In the genomic region with DNA sequence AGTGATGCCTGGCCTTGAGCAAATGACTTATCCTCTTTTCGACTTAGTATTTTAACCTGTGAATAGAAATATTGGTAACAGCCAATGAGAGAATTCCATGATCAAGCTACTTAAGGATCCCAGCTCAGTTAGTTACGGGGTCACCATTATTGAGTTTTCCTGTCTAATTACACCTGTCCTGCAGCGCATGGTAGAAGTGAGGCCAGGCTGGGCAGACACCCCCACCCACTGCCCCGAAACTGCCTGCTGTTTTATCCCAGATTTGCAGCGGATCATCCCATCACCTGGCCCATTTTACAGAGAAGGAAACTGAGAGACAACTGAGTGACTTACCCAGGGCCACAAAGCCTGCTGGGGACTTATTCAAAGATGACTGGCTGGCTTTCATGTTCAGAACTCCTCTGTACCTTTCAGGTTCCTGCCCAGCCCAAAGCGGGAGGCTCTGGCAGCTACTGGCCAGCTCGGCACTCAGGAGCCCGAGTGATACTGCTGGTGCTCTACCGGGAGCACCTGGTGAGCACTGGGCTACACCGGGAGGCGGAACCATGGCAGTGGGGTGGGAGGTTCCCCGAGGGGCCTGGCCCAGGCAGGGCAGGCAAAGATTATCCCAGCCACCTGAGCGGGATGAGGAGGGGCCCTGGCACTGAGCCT, we compare ENCODE assay signal across 9 cellular contexts. TPM values are rescaled to one million over a fixed set of nuclear protein-coding genes. Genes with fewer than 3 reads are reported as not detected.
A peak's percentile ranks its signal among the peaks of the same experiment; 100 is the strongest.
DNase-seq lines count a peak whose midpoint lies in the region; ATAC-seq and TF ChIP-seq lines count a peak whose summit lies in the region.
"Had no signal": no experiment of that assay in that cellular context is flagged by ENCODE, and none has a peak within 500 bp of the region (broad histone marks: within the 10 kb centered on the region; RNA-seq: fewer than 3 reads in every experiment).

No MANE protein-coding gene starts in this region.

- peaks cover 52% of the 10 kb centered on the region for H3K36me3 ChIP-seq in KOPT-K1 (ENCODE audit: insufficient read depth, low read length)
- H3K36me3 ChIP-seq in muscle layer of duodenum (ENCODE audit: control insufficient read depth in 1 of 2, insufficient read depth in 2 of 2, low read length in 2 of 2), result peaks cover 19 to 63% of the 10 kb centered on the region in 2 donors

- H3K9me3 ChIP-seq in AG04450 (ENCODE audit: control insufficient read depth, insufficient read depth, low read length), result no peaks in the 10 kb centered on the region; the same call in 1 of the 2 replicates
- H3K9me3 ChIP-seq in KOPT-K1 (ENCODE audit: insufficient read depth, low read length, poor library complexity, severe bottlenecking), result no peaks in the 10 kb centered on the region
- no peaks in the 10 kb centered on the region for H3K9me3 ChIP-seq in muscle layer of duodenum (ENCODE audit: control insufficient read depth in 1 of 2, low read length in 2 of 2)

- no peak for TF ChIP-seq CTCF in AG04450 (IDR thresholded peaks at IDR 0.05; ENCODE audit: low read depth, low read length)
- no peak for TF ChIP-seq CTCF in dorsolateral prefrontal cortex (IDR thresholded peaks at IDR 0.05 in 54 of 56, conservative IDR thresholded peaks at IDR 0.05 in 2 of 56; ENCODE audit: low read depth in 1 of 56, partially characterized antibody in 56 of 56)

- intact Hi-C loops in dorsolateral prefrontal cortex (cut with DNase I), result loop anchor here in 1 of 2 donors (2.0 kb wide), 1 partner anchor 99 kb away; a partner anchor contains a TSS

- DNase-seq in AG04450 (ENCODE audit: low read depth, low spot score) (no peak), dorsolateral prefrontal cortex (peak in 2 of 10 donors; percentile 31 to 32), T1000 (lab: John Stamatoyannopoulos, UW) (no peak), germinal center (ENCODE audit: low spot score) (no peak)

- POLR2A ChIA-PET in AG04450 (lab: Yijun Ruan, JAX), result interaction anchor here (0.7 to 1.3 kb wide), 2 partner anchors 10 to 303 kb away, joined by 3 to 6 read pairs; no protein-coding TSS in a partner anchor

- ATAC-seq in GM18907 (IDR thresholded peaks at IDR 0.05; ENCODE audit: unreplicated experiment), result no peak
- no peak for ATAC-seq in HG02840 (IDR thresholded peaks at IDR 0.05; ENCODE audit: low FRiP score, unreplicated experiment)

- H3K4me1 ChIP-seq in muscle layer of duodenum (ENCODE audit: control insufficient read depth in 1 of 2, insufficient read depth in 2 of 2, low read length in 2 of 2), result peaks cover 0 to 25% of the 10 kb centered on the region in 2 donors

- H3K27me3 ChIP-seq in AG04450 (ENCODE audit: control insufficient read depth, insufficient read depth, low read length) (no peaks in the 10 kb centered on the region), dorsolateral prefrontal cortex (no peaks in the 10 kb centered on the region), muscle layer of duodenum (ENCODE audit: low read depth, low read length) (no peaks in the 10 kb centered on the region)

- CTCF ChIA-PET in AG04450 (lab: Charles Lee), result interaction anchor here (0.6 to 3.0 kb wide), 4 partner anchors 9 to 127 kb away, joined by 3 to 37 read pairs (median 4); a partner anchor contains a TSS

- peak overlapping the region; percentile 99 for H3K27ac ChIP-seq in AG04450 (ENCODE audit: low read depth, low read length)
- H3K27ac ChIP-seq in KOPT-K1 (ENCODE audit: low read depth, low read length, poor library complexity, severe bottlenecking), result peak overlapping the region; percentile 91
- H3K27ac ChIP-seq in dorsolateral prefrontal cortex, result peak overlapping the region in 21 of 59 donors; percentile 11 to 99 (median 97)
- peak overlapping the region; percentile 96 for H3K27ac ChIP-seq in muscle layer of duodenum (ENCODE audit: low read length)

- H3K4me3 ChIP-seq in AG04450 (ENCODE audit: low read depth, low read length) (peak overlapping the region; percentile 93), dorsolateral prefrontal cortex (peak overlapping the region in 57 of 59 donors; percentile 65 to 99 (median 93)), muscle layer of duodenum (ENCODE audit: low read depth in 1 of 2, low read length in 2 of 2) (peak overlapping the region; percentile 87 to 97)

RNA-seq across cellular contexts. Expression of a gene that starts 1.4 kb away (rescaled TPM):
- 23.8 and 27.5 TPM in 2 replicates for polyA plus RNA-seq in AG04450 (2011; rRNA removed)
- polyA minus RNA-seq in AG04450 (2011; rRNA and poly(A)+ RNA removed), result 23.4 and 28.7 TPM in 2 replicates
- total RNA-seq in dorsolateral prefrontal cortex, result 10 to 100 TPM; 26.5 to 53.6 (median 39.9) TPM

RNA-seq across cellular contexts. Expression of a gene that starts 3.7 kb away (rescaled TPM):
- 1,553 and 1,822 TPM in 2 replicates for polyA plus RNA-seq in AG04450 (2011; rRNA removed)
- 2,126 and 2,698 TPM in 2 replicates for polyA minus RNA-seq in AG04450 (2011; rRNA and poly(A)+ RNA removed)
- total RNA-seq in dorsolateral prefrontal cortex, result 100 to 1,000 TPM; 509 to 985 (median 862) TPM

RNA-seq across cellular contexts. Expression of a gene that starts 10.9 kb away (rescaled TPM):
- 190 and 279 TPM in 2 replicates for polyA plus RNA-seq in AG04450 (2011; rRNA removed)
- 72.8 and 112 TPM in 2 replicates for polyA minus RNA-seq in AG04450 (2011; rRNA and poly(A)+ RNA removed)
- 10 to 100 TPM; 16.5 to 72.1 (median 33.7) TPM for total RNA-seq in dorsolateral prefrontal cortex

RNA-seq across cellular contexts. Expression of a gene that starts 18.0 kb away (rescaled TPM):
- not detected in 2 replicates for polyA plus RNA-seq in AG04450 (2011; rRNA removed)
- 0.55 TPM in 1 of 2 replicates, not detected in the other for polyA minus RNA-seq in AG04450 (2011; rRNA and poly(A)+ RNA removed)
- total RNA-seq in dorsolateral prefrontal cortex, result 1 to 10 TPM in 14 of 120 experiments, under 1 TPM in 32, not detected in 74; 0.32 to 2.9 (median 0.65) TPM
- total RNA-seq: NCI-H460 had no signal

RNA-seq across cellular contexts. Expression of a gene that starts 26.6 kb away (rescaled TPM):
- polyA plus RNA-seq in AG04450 (2011; rRNA removed), result 126 and 160 TPM in 2 replicates
- 116 and 143 TPM in 2 replicates for polyA minus RNA-seq in AG04450 (2011; rRNA and poly(A)+ RNA removed)
- total RNA-seq in dorsolateral prefrontal cortex, result 100 to 1,000 TPM in 19 of 120 experiments, 10 to 100 TPM in 101; 56.1 to 115 (median 86.6) TPM
